Comparison of ENCODE assay signal across 13 cellular contexts in the genomic region with DNA sequence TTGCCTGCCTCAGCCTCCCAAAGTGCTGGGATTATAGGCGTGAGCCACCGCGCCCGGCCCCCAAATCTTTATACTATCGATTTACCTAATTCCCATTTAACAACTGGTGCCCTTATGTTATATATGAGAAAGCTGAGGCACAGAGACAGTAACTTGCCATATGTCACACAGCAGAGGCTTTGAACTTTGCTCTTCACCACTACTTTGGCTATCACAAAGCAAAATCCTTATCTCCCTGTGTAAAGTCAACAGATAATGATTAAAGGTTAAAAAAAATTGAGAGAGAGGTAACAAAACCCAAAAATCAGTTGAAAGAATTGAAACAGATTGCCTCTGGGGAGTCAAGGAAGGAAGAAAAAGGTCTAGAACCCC. TPM values are rescaled to one million over a fixed set of nuclear protein-coding genes. Genes with fewer than 3 reads are reported as not detected.
DNase-seq lines count a peak whose midpoint lies in the region; ATAC-seq, FAIRE-seq and TF ChIP-seq lines count a peak whose summit lies in the region.
"Had no signal": no experiment of that assay in that cellular context is flagged by ENCODE, and none has a peak within 500 bp of the region (broad histone marks: within the 10 kb centered on the region; RNA-seq: fewer than 3 reads in every experiment).

No MANE protein-coding gene starts in this region.

- peak; percentile 3; the same call in 1 of the 2 replicates for TF ChIP-seq POLR2A in Raji (IDR thresholded peaks at IDR 0.05; ENCODE audit: insufficient read depth, low read depth, low read length)
- no peak for TF ChIP-seq POLR2A in spleen (IDR thresholded peaks at IDR 0.05)

- POLR2A ChIA-PET in activated CD4-positive, alpha-beta T cell treated with anti-CD3 and anti-CD28 coated beads for 36 hours (lab: Charles Lee), result interaction anchor here (1.2 to 1.4 kb wide), 2 partner anchors 18 to 22 kb away, joined by 3 to 8 read pairs; a partner anchor contains a TSS

- CTCF ChIA-PET in activated CD4-positive, alpha-beta T cell treated with anti-CD3 and anti-CD28 coated beads for 36 hours (lab: Charles Lee), result interaction anchor here (0.8 kb wide), 1 partner anchor 67 kb away, joined by 3 read pairs; no protein-coding TSS in a partner anchor

- H3K27me3 ChIP-seq in effector memory CD4-positive, alpha-beta T cell (replicated peaks; ENCODE audit: control insufficient read depth, insufficient read depth, low read length, poor library complexity, severe bottlenecking), result no peaks in the 10 kb centered on the region
- no peaks in the 10 kb centered on the region for H3K27me3 ChIP-seq in spleen (replicated peaks in 1 of 7)
- H3K27me3 ChIP-seq: tibial artery had no signal

- no peak for ATAC-seq in activated CD4-positive, alpha-beta T cell treated with anti-CD3 and anti-CD28 coated beads for 36 hours
- ATAC-seq: Right ventricle myocardium inferior had no signal

- no peaks in the 10 kb centered on the region for H3K9me3 Mint-ChIP-seq in activated CD4-positive, alpha-beta T cell treated with anti-CD3 and anti-CD28 coated beads for 36 hours (ENCODE audit: low read depth)

- H3K9ac ChIP-seq in kidney (ENCODE audit: low read length in 2 of 2), result no peak overlapping the region

- peak overlapping the region; percentile 84 for H3K27ac ChIP-seq in effector memory CD4-positive, alpha-beta T cell (ENCODE audit: insufficient read depth, low read length, poor library complexity, severe bottlenecking)
- peak overlapping the region; percentile 58 to 91 (median 80) for H3K27ac ChIP-seq in spleen
- H3K27ac ChIP-seq in kidney (ENCODE audit: low read depth in 2 of 2, low read length in 2 of 2), result no peak overlapping the region
- H3K27ac ChIP-seq: tibial artery had no signal

- intact Hi-C loops in activated CD4-positive, alpha-beta T cell treated with anti-CD3 and anti-CD28 coated beads for 36 hours (cut with DNase I, micrococcal nuclease), result loop anchor here (5.0 to 10.0 kb wide), 4 partner anchors 83 to 1041 kb away; a partner anchor contains a TSS
- intact Hi-C loops in spleen (cut with DNase I; ENCODE audit: low total_unique reads), result no loop called here
- intact Hi-C loops in kidney (cut with DNase I), result no loop called here

- H3K4me3 ChIP-seq in effector memory CD4-positive, alpha-beta T cell (ENCODE audit: insufficient read depth, low read depth, low read length, poor library complexity, severe bottlenecking), result no peak overlapping the region
- H3K4me3 ChIP-seq in spleen (peak overlapping the region in 1 of 8 donors; percentile 43), kidney (ENCODE audit: low read length in 2 of 2) (no peak overlapping the region)
- H3K4me3 ChIP-seq: tibial artery had no signal

- peaks cover 3% of the 10 kb centered on the region for H3K36me3 Mint-ChIP-seq in activated CD4-positive, alpha-beta T cell treated with anti-CD3 and anti-CD28 coated beads for 36 hours (ENCODE audit: low read depth)

- TF ChIP-seq CTCF in spleen (IDR thresholded peaks at IDR 0.05 in 8 of 11, conservative IDR thresholded peaks at IDR 0.05 in 3 of 11), result no peak
- TF ChIP-seq CTCF in kidney (IDR thresholded peaks at IDR 0.05; ENCODE audit: borderline replicate concordance, extremely low read depth, insufficient read depth), result no peak

- no peak for FAIRE-seq in kidney (lab: Jason Lieb, UNC)
- FAIRE-seq: A204.1 had no signal

- DNase-seq in activated CD4-positive, alpha-beta T cell treated with anti-CD3 and anti-CD28 coated beads for 36 hours, result no peak
- no peak for DNase-seq in activated CD4-positive, alpha-beta T cell treated with anti-CD3 and anti-CD28 coated beads for 1 hour
- DNase-seq in effector memory CD4-positive, alpha-beta T cell, result no peak
- DNase-seq in spleen, result no peak
- DNase-seq in kidney, result no peak
- DNase-seq in activated CD4-positive, CD25-positive, alpha-beta regulatory T cell treated with anti-CD3 and anti-CD28 coated beads, Interleukin-2, amount 50 U/mL, for 72 hours, result no peak
- no peak for DNase-seq in hippocampal formation (lab: John Stamatoyannopoulos, UW)
- DNase-seq: NCI-H1092 treated with DMSO at 0.1 percent for 48 hours, NCI-H226, tibial artery had no signal

- 88 to 95% (median 92%) methylated on average over 5 of the region's 5 CpGs for WGBS in spleen, 5 donors

- H3K4me1 Mint-ChIP-seq in activated CD4-positive, alpha-beta T cell treated with anti-CD3 and anti-CD28 coated beads for 36 hours, result peaks cover 60% of the 10 kb centered on the region

- no peak overlapping the region for H3K4me3 Mint-ChIP-seq in activated CD4-positive, alpha-beta T cell treated with anti-CD3 and anti-CD28 coated beads for 36 hours

- peaks cover 46% of the 10 kb centered on the region for H3K4me1 ChIP-seq in effector memory CD4-positive, alpha-beta T cell (ENCODE audit: control insufficient read depth, insufficient read depth, low read length, poor library complexity, severe bottlenecking)
- peaks cover 38 to 87% (median 53%) of the 10 kb centered on the region in 6 donors for H3K4me1 ChIP-seq in spleen
- peaks cover 0 to 5% of the 10 kb centered on the region in 2 donors for H3K4me1 ChIP-seq in kidney (ENCODE audit: control insufficient read depth in 1 of 2, insufficient read depth in 1 of 2, low read depth in 1 of 2, low read length in 2 of 2)

- no peaks in the 10 kb centered on the region for H3K27me3 Mint-ChIP-seq in activated CD4-positive, alpha-beta T cell treated with anti-CD3 and anti-CD28 coated beads for 36 hours

- peak overlapping the region; percentile 93 for H3K27ac Mint-ChIP-seq in activated CD4-positive, alpha-beta T cell treated with anti-CD3 and anti-CD28 coated beads for 36 hours

- no peaks in the 10 kb centered on the region for H3K9me3 ChIP-seq in effector memory CD4-positive, alpha-beta T cell (ENCODE audit: control insufficient read depth, low read length)
- H3K9me3 ChIP-seq in spleen, result no peaks in the 10 kb centered on the region
- no peaks in the 10 kb centered on the region for H3K9me3 ChIP-seq in kidney (ENCODE audit: control insufficient read depth in 1 of 2, low read length in 2 of 2)
- H3K9me3 ChIP-seq: tibial artery had no signal

- no peaks in the 10 kb centered on the region for H3K36me3 ChIP-seq in effector memory CD4-positive, alpha-beta T cell (ENCODE audit: control insufficient read depth, insufficient read depth, low read length)
- H3K36me3 ChIP-seq in spleen, result no peaks in the 10 kb centered on the region
- no peaks in the 10 kb centered on the region for H3K36me3 ChIP-seq in kidney (ENCODE audit: control insufficient read depth in 1 of 2, insufficient read depth in 2 of 2, low read length in 2 of 2)
- H3K36me3 ChIP-seq: tibial artery had no signal

RNA-seq across cellular contexts. Expression of a gene that starts 22.3 kb away (rescaled TPM):
- total RNA-seq in activated CD4-positive, alpha-beta T cell treated with anti-CD3 and anti-CD28 coated beads for 36 hours, result 10 to 100 TPM; 56.2 to 66.9 TPM
- total RNA-seq in spleen (10 to 100 TPM; 49.4 to 75.5 (median 64.2) TPM), kidney (55.7 TPM)
- polyA plus RNA-seq in spleen (10 to 100 TPM; 14.6 to 44.3 (median 19.2) TPM), kidney (ENCODE audit: insufficient read depth, low read depth, low replicate concordance) (52.4 TPM)

Comparison
In these comparisons a context has a peak if more than half of its experiments do, and no peak if none do; other contexts are left out.
1. H3K27ac ChIP-seq: peak in effector memory CD4-positive, alpha-beta T cell (single experiment) and spleen (8 of 8); none in kidney (0 of 2).
2. intact Hi-C loops: an anchor here in activated CD4-positive, alpha-beta T cell treated with anti-CD3 and anti-CD28 coated beads for 36 hours (5.0 to 10.0 kb wide); none called in spleen and kidney.